In genomic region chrX:129961180-129962083, GRCh38 we compare ENCODE assay signal across 8 cellular contexts. TPM values are rescaled to one million over a fixed set of nuclear protein-coding genes. Genes with fewer than 3 reads are reported as not detected.
DNase-seq lines count a peak whose midpoint lies in the region; ATAC-seq, FAIRE-seq and TF ChIP-seq lines count a peak whose summit lies in the region.

No MANE protein-coding gene starts in this region.

- H3K4me1 Mint-ChIP-seq in immature natural killer cell (peaks cover 28 to 37% of the 10 kb centered on the region in 2 donors), endothelial cell (ENCODE audit: unreplicated experiment) (peaks cover 9% of the 10 kb centered on the region)

- H3K36me3 Mint-ChIP-seq in immature natural killer cell (no peaks in the 10 kb centered on the region), endothelial cell (ENCODE audit: low read depth, unreplicated experiment) (no peaks in the 10 kb centered on the region)

- H3K4me3 Mint-ChIP-seq in immature natural killer cell (peak overlapping the region; percentile 70 to 83 (median 82)), endothelial cell (ENCODE audit: unreplicated experiment) (no peak overlapping the region)

- DNase-seq in RCC 7860 (ENCODE audit: low spot score) (peak; percentile 49), activated gamma-delta T cell (lab: John Stamatoyannopoulos, UW) (peak; percentile 34), immature natural killer cell (peak; percentile 67 to 73 (median 71)), endothelial cell (ENCODE audit: low spot score) (no peak)
- DNase-seq in stimulated activated CD4-positive, alpha-beta T cell treated with anti-CD3 and anti-CD28 coated beads, Interleukin-4, amount 100 ng/mL, for 48 hours (ENCODE audit: low read depth in 2 of 2), result peak; percentile 48 to 53

- no peak for TF ChIP-seq CTCF in endothelial cell (IDR thresholded peaks at IDR 0.05; ENCODE audit: unreplicated experiment)

- peak; percentile 89 for ATAC-seq in GM21390 (IDR thresholded peaks at IDR 0.05; ENCODE audit: unreplicated experiment)
- ATAC-seq in HG03575 (IDR thresholded peaks at IDR 0.05; ENCODE audit: extremely low read depth, insufficient number of reproducible peaks, low FRiP score, unreplicated experiment), result peak; percentile 77

- H3K9me3 Mint-ChIP-seq in immature natural killer cell (no peaks in the 10 kb centered on the region), endothelial cell (ENCODE audit: unreplicated experiment) (no peaks in the 10 kb centered on the region)

- H3K27me3 Mint-ChIP-seq in immature natural killer cell (ENCODE audit: low read depth in 3 of 3) (peaks cover 0 to 5% (median 1%) of the 10 kb centered on the region in 3 donors), endothelial cell (ENCODE audit: unreplicated experiment) (peaks cover 3% of the 10 kb centered on the region)

- H3K27ac Mint-ChIP-seq in immature natural killer cell (peak overlapping the region; percentile 78 to 93 (median 87)), endothelial cell (ENCODE audit: unreplicated experiment) (no peak overlapping the region)

- FAIRE-seq in G401.6 (lab: Jason Lieb, UNC) (peak; percentile 54), RCC 7860 (lab: Jason Lieb, UNC) (peak; percentile 59)

RNA-seq across cellular contexts. Expression of gene BCORL1, which starts 21.0 kb away (rescaled TPM):
- polyA plus RNA-seq in immature natural killer cell, result 1 to 10 TPM in 1 of 3 donors, under 1 TPM in 1, not detected in 1; 0.59 to 2.8 TPM
- total RNA-seq in endothelial cell (ENCODE audit: unreplicated experiment), result 34.0 TPM

RNA-seq across cellular contexts. Expression of gene UTP14A, which starts 55.5 kb away (rescaled TPM):
- 10 to 100 TPM in 1 of 3 donors, 1 to 10 TPM in 2; 1.9 to 10.8 (median 5.5) TPM for polyA plus RNA-seq in immature natural killer cell
- 22.1 TPM for total RNA-seq in endothelial cell (ENCODE audit: unreplicated experiment)
